ENCODE assay signal across 34 cellular contexts in genomic region chr5:161645264-161645663, GRCh38. TPM values are rescaled to one million over a fixed set of nuclear protein-coding genes. Genes with fewer than 3 reads are reported as not detected.
"Had no signal": no experiment of that assay in that cellular context is flagged by ENCODE, and none has a peak within 500 bp of the region (broad histone marks: within the 10 kb centered on the region; RNA-seq: fewer than 3 reads in every experiment).

No MANE protein-coding gene starts in this region.

- FAIRE-seq: endometrium, islet of Langerhans, keratinocyte had no signal

- H3K9me3 ChIP-seq: colonic mucosa, esophagus squamous epithelium, gastrocnemius medialis, left lung, lower lobe of right lung, mucosa of descending colon had no signal

- H3K4me1 ChIP-seq: colonic mucosa, esophagus squamous epithelium, gastrocnemius medialis, heart right ventricle, left lung, lower lobe of right lung had no signal

- H3K36me3 ChIP-seq: colonic mucosa, esophagus squamous epithelium, gastrocnemius medialis, heart right ventricle, left lung, lower lobe of right lung had no signal

- DNase-seq: colonic mucosa; cortex of kidney; effector CD8-positive, alpha-beta T cell; effector memory CD8-positive, alpha-beta T cell; endodermal cell; erythroblast; esophagus squamous epithelium; foreskin fibroblast; foreskin melanocyte; gastrocnemius medialis; glutamatergic neuron; head of caudate nucleus; heart right ventricle; hippocampal formation; left cardiac atrium; left lung; left ventricle myocardium superior; lower lobe of right lung; mesenchymal stem cell; mucosa of descending colon; naive B cell had no signal

- H3K27ac ChIP-seq: colonic mucosa, epithelial cell of prostate, esophagus squamous epithelium, gastrocnemius medialis, heart right ventricle, left lung, lower lobe of right lung had no signal

- H3K4me3 ChIP-seq: colonic mucosa, esophagus squamous epithelium, gastrocnemius medialis, heart right ventricle, left lung, lower lobe of right lung, mucosa of descending colon had no signal

- ATAC-seq: effector memory CD8-positive, alpha-beta T cell; esophagus mucosa; gastrocnemius medialis; heart right ventricle; left cardiac atrium; left lung; left ventricle myocardium superior; lower lobe of right lung; mucosa of descending colon had no signal

- H3K27me3 ChIP-seq: colonic mucosa, esophagus squamous epithelium, gastrocnemius medialis, heart right ventricle, left lung had no signal

RNA-seq across cellular contexts. Expression of gene GABRA6, which starts 40.3 kb away (rescaled TPM):
- total RNA-seq: colonic mucosa, dermis microvascular lymphatic vessel endothelial cell, endodermal cell, esophagus mucosa, esophagus squamous epithelium, gastrocnemius medialis, glomerular endothelial cell, heart right ventricle, kidney epithelial cell, left cardiac atrium, left lung, left ventricle myocardium superior, lower leg skin, lower lobe of right lung, lung microvascular endothelial cell, mesenteric fat pad, mesothelial cell of epicardium, mucosa of descending colon, myocyte had no signal
- polyA plus RNA-seq: heart right ventricle, keratinocyte had no signal
